ENCODE assay signal across 21 cellular contexts in genomic region chr6:75135447-75135846, GRCh38.
DNase-seq lines count a peak whose midpoint lies in the region; ATAC-seq and TF ChIP-seq lines count a peak whose summit lies in the region.
"Had no signal": no experiment of that assay in that cellular context is flagged by ENCODE, and none has a peak within 500 bp of the region (broad histone marks: within the 10 kb centered on the region; RNA-seq: fewer than 3 reads in every experiment).

No MANE protein-coding gene starts in this region.

- H3K36me3 Mint-ChIP-seq in T-helper 2 cell treated with Interferon-gamma antibody and Interleukin-4, amounts not matched to agents 5 μg/mL and 100 μg/mL, for 36 hours (ENCODE audit: low read depth): no peaks in the 10 kb centered on the region

- no peak overlapping the region for H3K27ac Mint-ChIP-seq in T-helper 2 cell treated with Interferon-gamma antibody and Interleukin-4, amounts not matched to agents 5 μg/mL and 100 μg/mL, for 36 hours
- H3K27ac Mint-ChIP-seq: GM23338 had no signal

- H3K36me3 ChIP-seq in SK-N-MC (ENCODE audit: insufficient read depth, low read length): no peaks in the 10 kb centered on the region

- H3K9ac ChIP-seq in SK-N-MC (ENCODE audit: insufficient read length): no peak overlapping the region

- no peaks in the 10 kb centered on the region for H3K27me3 Mint-ChIP-seq in T-helper 2 cell treated with Interferon-gamma antibody and Interleukin-4, amounts not matched to agents 5 μg/mL and 100 μg/mL, for 36 hours (ENCODE audit: low read depth)

- H3K4me3 ChIP-seq in SK-N-MC (peak overlapping the region; percentile 43; the same call in 1 of the 2 replicates), foreskin fibroblast (ENCODE audit: low read depth in 1 of 2, low read length in 2 of 2) (no peak overlapping the region)
- H3K4me3 ChIP-seq: GM23338, MG63 had no signal

- H3K4me1 Mint-ChIP-seq in T-helper 2 cell treated with Interferon-gamma antibody and Interleukin-4, amounts not matched to agents 5 μg/mL and 100 μg/mL, for 36 hours (ENCODE audit: low read depth): no peaks in the 10 kb centered on the region
- H3K4me1 Mint-ChIP-seq: GM23338 had no signal

- H3K9me3 ChIP-seq in SK-N-MC (ENCODE audit: low read depth, low read length): no peaks in the 10 kb centered on the region
- H3K9me3 ChIP-seq: MG63 had no signal

- no peak for TF ChIP-seq CTCF in foreskin fibroblast (IDR thresholded peaks at IDR 0.05; ENCODE audit: low read depth, low read length)
- no peak for TF ChIP-seq CTCF in omental fat pad (IDR thresholded peaks at IDR 0.05)

- ATAC-seq in omental fat pad (ENCODE audit: low FRiP score): no peak
- ATAC-seq: GM23338, HCT116 had no signal

- H3K9me3 Mint-ChIP-seq in T-helper 2 cell treated with Interferon-gamma antibody and Interleukin-4, amounts not matched to agents 5 μg/mL and 100 μg/mL, for 36 hours: no peaks in the 10 kb centered on the region
- H3K9me3 Mint-ChIP-seq: GM23338 had no signal

- peak; percentile 50 for DNase-seq in AG08395 (ENCODE audit: low spot score)
- peak; percentile 32 for DNase-seq in EL
- no peak for DNase-seq in SK-N-MC (ENCODE audit: low read depth, low spot score)
- peak; percentile 79 to 92 for DNase-seq in foreskin fibroblast
- no peak for DNase-seq in omental fat pad (ENCODE audit: low spot score)
- DNase-seq in activated effector memory CD4-positive, alpha-beta T cell treated with Interleukin-2 at 50 U/mL for 16 hours: no peak
- DNase-seq in posterior vena cava (ENCODE audit: low spot score): no peak
- no peak for DNase-seq in T-helper 2 cell treated with Interferon-gamma antibody and Interleukin-4, amounts not matched to agents 5 μg/mL and 100 μg/mL, for 36 hours (ENCODE audit: low spot score)
- DNase-seq: 8988T; DND-41; GDM1; Kasumi-1; MG63; NCI-H1092; NCI-H1436 treated with DMSO at 0.1 percent for 48 hours; NCI-H2081; NK-92 treated with Interleukin-12 subunit alpha and Interleukin-12 subunit beta, amount 100 ng/mL, for 24 hours; Right ventricle myocardium superior had no signal

- no peak overlapping the region for H3K27ac ChIP-seq in SK-N-MC
- H3K27ac ChIP-seq: C4-2B had no signal

- H3K4me3 Mint-ChIP-seq in T-helper 2 cell treated with Interferon-gamma antibody and Interleukin-4, amounts not matched to agents 5 μg/mL and 100 μg/mL, for 36 hours: no peak overlapping the region
- H3K4me3 Mint-ChIP-seq: GM23338 had no signal

- intact Hi-C loops in posterior vena cava (cut with DNase I): no loop called here

Comparison
In these comparisons a context has a peak if more than half of its experiments do, and no peak if none do; other contexts are left out.
1. DNase-seq: peak in AG08395 (single experiment), EL (single experiment) and foreskin fibroblast (2 of 2); none in SK-N-MC (single experiment), omental fat pad (single experiment), activated effector memory CD4-positive, alpha-beta T cell treated with Interleukin-2 at 50 U/mL for 16 hours (single experiment), posterior vena cava (single experiment) and T-helper 2 cell treated with Interferon-gamma antibody and Interleukin-4, amounts not matched to agents 5 μg/mL and 100 μg/mL, for 36 hours (single experiment).